ENCODE assay signal across 20 cellular contexts in the genomic region with DNA sequence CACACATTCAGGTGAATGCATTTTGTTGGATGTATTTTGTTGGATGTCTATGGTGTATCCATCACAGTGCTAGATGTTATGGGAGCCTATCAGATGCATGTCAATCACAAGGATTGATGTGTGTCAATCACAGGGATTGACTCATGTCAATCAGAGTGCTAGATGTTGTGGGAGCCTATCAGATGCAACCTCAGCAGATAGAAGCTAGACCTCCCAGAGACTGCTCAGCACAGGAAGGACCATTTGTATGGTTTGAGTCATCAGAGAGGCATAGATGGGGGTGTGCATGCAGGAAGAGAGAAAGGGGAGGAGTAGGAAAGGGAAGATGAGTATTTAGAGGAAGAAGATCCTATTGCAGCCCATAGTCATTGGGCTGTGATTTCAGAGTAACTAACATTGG. TPM values are rescaled to one million over a fixed set of nuclear protein-coding genes. Genes with fewer than 3 reads are reported as not detected.
DNase-seq lines count a peak whose midpoint lies in the region; ATAC-seq, FAIRE-seq and TF ChIP-seq lines count a peak whose summit lies in the region.
"Had no signal": no experiment of that assay in that cellular context is flagged by ENCODE, and none has a peak within 500 bp of the region (broad histone marks: within the 10 kb centered on the region; RNA-seq: fewer than 3 reads in every experiment).

No MANE protein-coding gene starts in this region.

- POLR2A ChIA-PET in A549 (lab: Yijun Ruan, JAX), result no interaction called here

- H3K9me3 ChIP-seq in A549 (no peaks in the 10 kb centered on the region), GM23248 (ENCODE audit: low read depth) (no peaks in the 10 kb centered on the region), RWPE2 (ENCODE audit: severe bottlenecking) (no peaks in the 10 kb centered on the region)
- H3K9me3 ChIP-seq: Caco-2, heart right ventricle, neutrophil, right atrium auricular region had no signal

- no peaks in the 10 kb centered on the region for H3K9me2 ChIP-seq in GM23248 (ENCODE audit: insufficient read depth)

- H3K79me2 ChIP-seq in GM23248 (ENCODE audit: insufficient read depth), result no peaks in the 10 kb centered on the region

- peaks cover 33% of the 10 kb centered on the region for H3F3A ChIP-seq in GM23248 (ENCODE audit: insufficient read depth)

- H3K27me3 ChIP-seq in GM23248 (replicated peaks; ENCODE audit: insufficient read depth), result no peaks in the 10 kb centered on the region
- no peaks in the 10 kb centered on the region for H3K27me3 ChIP-seq in RWPE2 (ENCODE audit: insufficient read depth, poor library complexity, severe bottlenecking)
- H3K27me3 ChIP-seq: heart right ventricle, neutrophil, right atrium auricular region had no signal

- TF ChIP-seq EP300 in A549 (IDR thresholded peaks at IDR 0.05), result no peak

- H3K4me2 ChIP-seq in A549 (no peak overlapping the region), GM23248 (ENCODE audit: unreplicated experiment) (no peak overlapping the region)

- TF ChIP-seq RAD21 in A549 (conservative IDR thresholded peaks at IDR 0.05 in 1 of 2, IDR thresholded peaks at IDR 0.05 in 1 of 2), result no peak

- DNase-seq in A549 (ENCODE audit: low read depth in 1 of 2, low spot score in 1 of 2), result no peak
- DNase-seq in GM23248, result peak; percentile 75
- DNase-seq in RWPE2 (ENCODE audit: low spot score), result no peak
- peak; percentile 55 for DNase-seq in epithelial cell of esophagus (ENCODE audit: low read depth)
- DNase-seq in caudate nucleus (lab: John Stamatoyannopoulos, UW), result no peak
- DNase-seq in stimulated activated naive CD4-positive, alpha-beta T cell (lab: John Stamatoyannopoulos, UW), result no peak
- no peak for DNase-seq in midbrain (lab: John Stamatoyannopoulos, UW)
- DNase-seq: activated CD4-positive, alpha-beta memory T cell treated with anti-CD3 and anti-CD28 coated beads for 36 hours; Caco-2; erythroblast; heart right ventricle; kidney; NCI-H1092; RPMI8226; stimulated activated CD4-positive, alpha-beta T cell treated with anti-CD3 and anti-CD28 coated beads, Interleukin-1b, Interleukin-23, amount 100 ng/mL, for 48 hours; WERI-Rb-1 had no signal

- in situ Hi-C loops in GM23248 (cut with MboI), result loop anchor here (25.0 kb wide), 1 partner anchor 1541 kb away; no protein-coding TSS in a partner anchor

- no peaks in the 10 kb centered on the region for H4K20me1 ChIP-seq in GM23248 (ENCODE audit: insufficient read depth)

- TF ChIP-seq CTCF in A549 (IDR thresholded peaks at IDR 0.05) (no peak), RWPE2 (IDR thresholded peaks at IDR 0.05; ENCODE audit: poor library complexity, severe bottlenecking) (no peak), epithelial cell of esophagus (IDR thresholded peaks at IDR 0.05; ENCODE audit: insufficient read depth, low read depth, low read length, missing control alignments) (no peak)

- CTCF ChIA-PET in A549 (lab: Yijun Ruan, JAX), result interaction anchor here (1.6 kb wide), 1 partner anchor 24 kb away, joined by 3 read pairs; no protein-coding TSS in a partner anchor

- peaks cover 6% of the 10 kb centered on the region for H3K4me1 ChIP-seq in A549
- peaks cover 42% of the 10 kb centered on the region for H3K4me1 ChIP-seq in GM23248 (ENCODE audit: insufficient read depth)
- peaks cover 14% of the 10 kb centered on the region for H3K4me1 ChIP-seq in RWPE2 (ENCODE audit: insufficient read depth, poor library complexity, severe bottlenecking)
- H3K4me1 ChIP-seq: Caco-2, heart right ventricle, right atrium auricular region had no signal

- TF ChIP-seq POLR2A in A549 (IDR thresholded peaks at IDR 0.05; ENCODE audit: low read length), result no peak

- ATAC-seq in A549 (peak in 1 of 2 experiments; percentile 60; a peak in 1 of 6 replicates), RWPE2 (ENCODE audit: low read depth) (peak; percentile 62; the same call in 1 of the 3 replicates), HG03521 (IDR thresholded peaks at IDR 0.05; ENCODE audit: unreplicated experiment) (no peak)
- ATAC-seq: heart right ventricle had no signal

- H3K9ac ChIP-seq in GM23248, result no peak overlapping the region

- H3K4me3 ChIP-seq in A549 (no peak overlapping the region), GM23248 (no peak overlapping the region), RWPE2 (ENCODE audit: severe bottlenecking) (no peak overlapping the region), epithelial cell of esophagus (ENCODE audit: low read length) (no peak overlapping the region)
- H3K4me3 ChIP-seq: heart right ventricle, right atrium auricular region had no signal

- H3K36me3 ChIP-seq in GM23248 (ENCODE audit: low read depth) (no peaks in the 10 kb centered on the region), RWPE2 (ENCODE audit: low read depth) (no peaks in the 10 kb centered on the region)
- H3K36me3 ChIP-seq: heart right ventricle, neutrophil, right atrium auricular region, WERI-Rb-1 had no signal

- no peak overlapping the region for H2AFZ ChIP-seq in GM23248

- H3K27ac ChIP-seq in A549, result no peak overlapping the region
- no peak overlapping the region for H3K27ac ChIP-seq in GM23248
- no peak overlapping the region for H3K27ac ChIP-seq in RWPE2 (ENCODE audit: poor library complexity, severe bottlenecking)
- H3K27ac ChIP-seq in caudate nucleus (ENCODE audit: low read depth, low read length), result no peak overlapping the region
- H3K27ac ChIP-seq: heart right ventricle, neutrophil, right atrium auricular region, WERI-Rb-1 had no signal

- FAIRE-seq in A549 (lab: Jason Lieb, UNC), result no peak
- FAIRE-seq: colon, kidney had no signal

TF ChIP-seq in A549, 52 proteins besides CTCF, POLR2A, EP300 and RAD21:
- TF ChIP-seq, protein P1, sequence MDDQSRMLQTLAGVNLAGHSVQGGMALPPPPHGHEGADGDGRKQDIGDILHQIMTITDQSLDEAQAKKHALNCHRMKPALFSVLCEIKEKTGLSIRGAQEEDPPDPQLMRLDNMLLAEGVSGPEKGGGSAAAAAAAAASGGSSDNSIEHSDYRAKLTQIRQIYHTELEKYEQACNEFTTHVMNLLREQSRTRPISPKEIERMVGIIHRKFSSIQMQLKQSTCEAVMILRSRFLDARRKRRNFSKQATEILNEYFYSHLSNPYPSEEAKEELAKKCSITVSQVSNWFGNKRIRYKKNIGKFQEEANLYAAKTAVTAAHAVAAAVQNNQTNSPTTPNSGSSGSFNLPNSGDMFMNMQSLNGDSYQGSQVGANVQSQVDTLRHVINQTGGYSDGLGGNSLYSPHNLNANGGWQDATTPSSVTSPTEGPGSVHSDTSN (IDR thresholded peaks at IDR 0.05), result peak; percentile 67
- TF ChIP-seq BHLHE40 (IDR thresholded peaks at IDR 0.05; ENCODE audit: low read depth, low read length), result no peak
- TF ChIP-seq, protein P2, sequence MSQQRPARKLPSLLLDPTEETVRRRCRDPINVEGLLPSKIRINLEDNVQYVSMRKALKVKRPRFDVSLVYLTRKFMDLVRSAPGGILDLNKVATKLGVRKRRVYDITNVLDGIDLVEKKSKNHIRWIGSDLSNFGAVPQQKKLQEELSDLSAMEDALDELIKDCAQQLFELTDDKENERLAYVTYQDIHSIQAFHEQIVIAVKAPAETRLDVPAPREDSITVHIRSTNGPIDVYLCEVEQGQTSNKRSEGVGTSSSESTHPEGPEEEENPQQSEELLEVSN (IDR thresholded peaks at IDR 0.05; ENCODE audit: borderline replicate concordance, low read depth), result no peak
- TF ChIP-seq ZSCAN20 (CRISPR knock-in tag; IDR thresholded peaks at IDR 0.05), result no peak
- TF ChIP-seq ZFP36 (IDR thresholded peaks at IDR 0.05; ENCODE audit: borderline replicate concordance, partially characterized antibody), result no peak
- TF ChIP-seq MAFK (IDR thresholded peaks at IDR 0.05; ENCODE audit: partially characterized antibody), result peak; percentile 41
- TF ChIP-seq CBX8 (IDR thresholded peaks at IDR 0.05), result no peak
- TF ChIP-seq FOSB (CRISPR knock-in tag; IDR thresholded peaks at IDR 0.05), result no peak
- TF ChIP-seq JUNB (IDR thresholded peaks at IDR 0.05), result no peak
- no peak for TF ChIP-seq MAZ (IDR thresholded peaks at IDR 0.05; ENCODE audit: borderline replicate concordance, low read depth, low read length)
TF ChIP-seq in A549: peak in this region for 2.

RNA-seq across cellular contexts. Expression of a gene that starts 48.3 kb away (rescaled TPM):
- 45.9 and 62.3 TPM in 2 replicates for polyA plus RNA-seq in A549 (2011; rRNA removed)
- polyA plus RNA-seq in A549 (2012; cell fraction: cytosol; rRNA removed), result 59.8 and 62.4 TPM in 2 replicates
- polyA plus RNA-seq in A549 (2012; cell fraction: nucleus; rRNA removed), result 123 and 130 TPM in 2 replicates
- polyA plus RNA-seq in A549 (2017; fragmentation: RNase III; extraction: RNeasy Plus Mini Kit Qiagen cat#74134 plus additional on column Dnase treatment), result 64.0 to 72.0 TPM (median 64.5 TPM) in 3 replicates
- 62.6 and 68.0 TPM in 2 replicates for polyA minus RNA-seq in A549 (2011; rRNA and poly(A)+ RNA removed)
- total RNA-seq in GM23248 (2014; rRNA removed; shearing (Covaris generic)), result 75.5 and 94.4 TPM in 2 replicates
- polyA plus RNA-seq in GM23248 (2016; fragmentation: Nextera tagmentation; extraction: Ambion mirVana), result 79.7 and 81.9 TPM in 2 replicates

Comparison
In these comparisons a context has a peak if more than half of its experiments do, and no peak if none do; other contexts are left out.
1. DNase-seq: peak in GM23248 (single experiment) and epithelial cell of esophagus (single experiment); none in A549 (0 of 2), RWPE2 (single experiment), caudate nucleus (0 of 61), stimulated activated naive CD4-positive, alpha-beta T cell (0 of 6) and midbrain (single experiment).